Comparison of ENCODE assay signal across 19 cellular contexts in the genomic region with DNA sequence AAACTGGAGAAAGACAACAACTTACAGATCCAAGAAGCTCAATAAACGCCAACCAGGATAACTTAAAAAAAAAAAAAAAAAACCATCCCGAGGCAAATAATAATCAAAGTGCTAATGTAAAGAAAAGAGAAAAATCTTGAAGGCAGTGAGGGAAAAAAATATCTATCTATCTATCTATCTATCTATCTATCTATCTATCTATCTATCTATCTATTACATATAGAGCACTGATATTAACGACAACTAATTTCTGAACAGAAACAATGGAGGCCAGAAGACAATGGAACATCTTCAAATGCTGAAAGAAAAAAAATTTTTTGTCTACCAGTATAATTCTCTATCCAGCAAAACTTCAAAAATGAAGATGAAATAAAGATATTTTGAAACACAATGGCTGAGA. TPM values are rescaled to one million over a fixed set of nuclear protein-coding genes. Genes with fewer than 3 reads are reported as not detected.
DNase-seq lines count a peak whose midpoint lies in the region; ATAC-seq, FAIRE-seq and TF ChIP-seq lines count a peak whose summit lies in the region.
"Had no signal": no experiment of that assay in that cellular context is flagged by ENCODE, and none has a peak within 500 bp of the region (broad histone marks: within the 10 kb centered on the region; RNA-seq: fewer than 3 reads in every experiment).

No MANE protein-coding gene starts in this region.

- H3K4me1 Mint-ChIP-seq in CD4-positive, alpha-beta memory T cell, result peaks cover 5 to 12% (median 8%) of the 10 kb centered on the region in 4 donors

- CTCF ChIA-PET in OCI-LY7 (lab: Charles Lee; ENCODE audit: unreplicated experiment), result no interaction called here
- CTCF ChIA-PET in CD4-positive, alpha-beta memory T cell (lab: Charles Lee; ENCODE audit: partially characterized antibody), result no interaction called here

- BruUV-seq in OCI-LY7 (replicated peaks; lab: Mats Ljungman, UMichigan), result no TSS peak

- H3K9me3 ChIP-seq in OCI-LY7 (ENCODE audit: low read length), result peaks cover 26% of the 10 kb centered on the region
- no peaks in the 10 kb centered on the region for H3K9me3 ChIP-seq in CD4-positive, alpha-beta memory T cell (ENCODE audit: control insufficient read depth in 1 of 2, low read length in 2 of 2)
- H3K9me3 ChIP-seq in left ventricle myocardium inferior (replicated peaks), result peaks cover 30% of the 10 kb centered on the region

- ATAC-seq in GM21619 (IDR thresholded peaks at IDR 0.05; ENCODE audit: unreplicated experiment), result no peak

- H3K27ac Mint-ChIP-seq in CD4-positive, alpha-beta memory T cell, result no peak overlapping the region
- H3K27ac Mint-ChIP-seq: CD14-positive monocyte; T-helper 1 cell treated with Interleukin-12 subunit alpha and Interleukin-12 subunit beta and Interleukin-4 antibody, amounts not matched to agents 30 μg/mL and 1 μg/mL, for 36 hours had no signal

- DNase-seq in ACHN (peak; percentile 20), OCI-LY7 (ENCODE audit: low spot score) (peak; percentile 17), astrocyte of the spinal cord (ENCODE audit: low read depth, low spot score) (peak; percentile 19), NCI-H1092 (lab: John Stamatoyannopoulos, UW) (no peak), left ventricle myocardium inferior (no peak)
- no peak for DNase-seq in CD4-positive, alpha-beta memory T cell
- DNase-seq: AML-193, COR-L47, GOT3, Karpas-422, NCI-H1417 treated with DMSO at 0.1 percent for 48 hours, NCI-H2029, NCI-H510A, NCI-H82, SHP77 treated with DMSO at 0.1 percent for 48 hours had no signal

- no peak overlapping the region for H3K4me2 ChIP-seq in OCI-LY7 (ENCODE audit: low read length)

- H2AFZ ChIP-seq in OCI-LY7 (ENCODE audit: low read length), result no peak overlapping the region

- peaks cover 0 to 36% (median 16%) of the 10 kb centered on the region in 8 donors for H3K9me3 Mint-ChIP-seq in CD4-positive, alpha-beta memory T cell

- in situ Hi-C loops in ACHN (cut with HindIII; ENCODE audit: low pct_ligation_motif_present, low pct_unique_long_range_greater_than_20kb, low sequenced_read_pairs) (no loop called here), astrocyte of the spinal cord (cut with HindIII; ENCODE audit: low sequenced_read_pairs) (no loop called here)

- no peak overlapping the region for H3K4me3 ChIP-seq in OCI-LY7 (ENCODE audit: low read depth, low read length, poor library complexity, severe bottlenecking)
- no peak overlapping the region for H3K4me3 ChIP-seq in astrocyte of the spinal cord (ENCODE audit: low read depth, low read length)
- no peak overlapping the region for H3K4me3 ChIP-seq in CD4-positive, alpha-beta memory T cell (ENCODE audit: low read length in 2 of 2)
- no peak overlapping the region for H3K4me3 ChIP-seq in left ventricle myocardium inferior

- POLR2A ChIA-PET in OCI-LY7 (lab: Charles Lee), result interaction anchor here (0.6 to 0.7 kb wide), 5 partner anchors 40 to 437 kb away, joined by 3 to 5 read pairs (median 4); no protein-coding TSS in a partner anchor
- POLR2A ChIA-PET in CD4-positive, alpha-beta memory T cell (lab: Charles Lee; ENCODE audit: partially characterized antibody), result interaction anchor here (1.2 kb wide), 1 partner anchor 8 kb away, joined by 3 read pairs; no protein-coding TSS in a partner anchor

- intact Hi-C loops in OCI-LY7 (cut with micrococcal nuclease; ENCODE audit: unreplicated experiment), result no loop called here
- intact Hi-C loops in CD4-positive, alpha-beta memory T cell (cut with micrococcal nuclease), result no loop called here
- intact Hi-C loops in left ventricle myocardium inferior (cut with micrococcal nuclease), result no loop called here

- peaks cover 43 to 54% of the 10 kb centered on the region in 2 donors for H3K36me3 Mint-ChIP-seq in CD4-positive, alpha-beta memory T cell

- peaks cover 56% of the 10 kb centered on the region for H3K36me3 ChIP-seq in OCI-LY7 (ENCODE audit: insufficient read depth, low read length)
- H3K36me3 ChIP-seq in CD4-positive, alpha-beta memory T cell (ENCODE audit: insufficient read depth, low read length), result no peaks in the 10 kb centered on the region
- peaks cover 4% of the 10 kb centered on the region for H3K36me3 ChIP-seq in left ventricle myocardium inferior

- no peaks in the 10 kb centered on the region for H4K20me1 ChIP-seq in OCI-LY7 (ENCODE audit: insufficient read depth, low read length)

- no peaks in the 10 kb centered on the region for H3K27me3 ChIP-seq in CD4-positive, alpha-beta memory T cell (ENCODE audit: insufficient read depth, low read length)
- no peaks in the 10 kb centered on the region for H3K27me3 ChIP-seq in left ventricle myocardium inferior (ENCODE audit: low read depth)

- peak; percentile 47 for FAIRE-seq in G401.6 (lab: Jason Lieb, UNC)

- H3K79me2 ChIP-seq in OCI-LY7 (ENCODE audit: insufficient read depth, low read depth, low read length), result no peaks in the 10 kb centered on the region

- TF ChIP-seq CTCF in OCI-LY7 (conservative IDR thresholded peaks at IDR 0.05; ENCODE audit: low read length) (no peak), astrocyte of the spinal cord (IDR thresholded peaks at IDR 0.05; ENCODE audit: low read depth, low read length) (no peak), left ventricle myocardium inferior (IDR thresholded peaks at IDR 0.05; ENCODE audit: borderline replicate concordance) (no peak)

- H3K27ac ChIP-seq in OCI-LY7 (ENCODE audit: low read depth, low read length, poor library complexity, severe bottlenecking) (no peak overlapping the region), left ventricle myocardium inferior (replicated peaks) (no peak overlapping the region)
- no peak overlapping the region for H3K27ac ChIP-seq in CD4-positive, alpha-beta memory T cell (ENCODE audit: low read depth, low read length)

- H3K4me1 ChIP-seq in OCI-LY7 (ENCODE audit: insufficient read depth, low read length, poor library complexity, severe bottlenecking), result no peaks in the 10 kb centered on the region
- H3K4me1 ChIP-seq in CD4-positive, alpha-beta memory T cell (ENCODE audit: insufficient read depth, low read length), result no peaks in the 10 kb centered on the region
- H3K4me1 ChIP-seq in left ventricle myocardium inferior, result peaks cover 7% of the 10 kb centered on the region

- H3K4me3 Mint-ChIP-seq in CD4-positive, alpha-beta memory T cell, result no peak overlapping the region
- H3K4me3 Mint-ChIP-seq: CD14-positive monocyte; T-helper 1 cell treated with Interleukin-12 subunit alpha and Interleukin-12 subunit beta and Interleukin-4 antibody, amounts not matched to agents 30 μg/mL and 1 μg/mL, for 36 hours had no signal

- H3K9me2 ChIP-seq in OCI-LY7 (ENCODE audit: insufficient read depth, low read length), result no peaks in the 10 kb centered on the region

- no peaks in the 10 kb centered on the region for H3K27me3 Mint-ChIP-seq in CD4-positive, alpha-beta memory T cell

RNA-seq across cellular contexts. Expression of a gene that starts 18.0 kb away (rescaled TPM):
- 23.6 and 30.8 TPM in 2 replicates for total RNA-seq in OCI-LY7 (2014; rRNA removed; shearing (Covaris generic))
- total RNA-seq in OCI-LY7 (2022) (15.7 and 17.3 TPM in 2 replicates), left ventricle myocardium inferior (2.6 TPM)
- 10 to 100 TPM in 1 of 2 experiments, 1 to 10 TPM in 1; 9.7 to 12.3 TPM for total RNA-seq in CD4-positive, alpha-beta memory T cell
- 1 to 10 TPM; 8.8 to 9.4 TPM for polyA plus RNA-seq in CD4-positive, alpha-beta memory T cell

RNA-seq across cellular contexts. Expression of a gene that starts 36.1 kb away (rescaled TPM):
- 12.9 and 15.5 TPM in 2 replicates for total RNA-seq in OCI-LY7 (2014; rRNA removed; shearing (Covaris generic))
- total RNA-seq in OCI-LY7 (2022), result 12.7 and 15.0 TPM in 2 replicates
- 10 to 100 TPM; 18.7 to 21.0 TPM for total RNA-seq in CD4-positive, alpha-beta memory T cell
- polyA plus RNA-seq in CD4-positive, alpha-beta memory T cell, result 10 to 100 TPM; 42.6 to 76.2 TPM
- total RNA-seq in left ventricle myocardium inferior, result 108 TPM

Comparison
In these comparisons a context has a peak if more than half of its experiments do, and no peak if none do; other contexts are left out.
1. DNase-seq: peak in ACHN (single experiment), OCI-LY7 (single experiment) and astrocyte of the spinal cord (single experiment); none in CD4-positive, alpha-beta memory T cell (0 of 5), NCI-H1092 (single experiment) and left ventricle myocardium inferior (single experiment).